ENCODE assay signal across 9 cellular contexts in genomic region chr4:2817136-2817535, GRCh38. TPM values are rescaled to one million over a fixed set of nuclear protein-coding genes. Genes with fewer than 3 reads are reported as not detected.
DNase-seq lines count a peak whose midpoint lies in the region; ATAC-seq, FAIRE-seq and TF ChIP-seq lines count a peak whose summit lies in the region.
"Had no signal": no experiment of that assay in that cellular context is flagged by ENCODE, and none has a peak within 500 bp of the region (broad histone marks: within the 10 kb centered on the region; RNA-seq: fewer than 3 reads in every experiment).

No MANE protein-coding gene starts in this region.

- H3K27ac ChIP-seq in CD8-positive, alpha-beta T cell (ENCODE audit: low read depth, low read length): no peak overlapping the region
- H3K27ac ChIP-seq in GM12878 (ENCODE audit: control insufficient read depth, insufficient read depth) (no peak overlapping the region), Peyer's patch (no peak overlapping the region)

- intact Hi-C loops in CD8-positive, alpha-beta T cell (cut with DNase I, micrococcal nuclease): loop anchor here in 1 of 2 experiments (5.0 kb wide), 1 partner anchor 35 kb away; no protein-coding TSS in a partner anchor
- intact Hi-C loops in GM12878 (cut with micrococcal nuclease; ENCODE audit: unreplicated experiment): no loop called here

- CTCF ChIA-PET in CD8-positive, alpha-beta T cell (lab: Charles Lee): no interaction called here
- CTCF ChIA-PET in GM12878 (lab: Yijun Ruan, JAX): interaction anchor here (1.1 kb wide), 1 partner anchor 30 kb away, joined by 3 read pairs; no protein-coding TSS in a partner anchor

- ATAC-seq in CD8-positive, alpha-beta T cell: no peak
- ATAC-seq in GM12878: no peak
- ATAC-seq: HepG2 had no signal

- WGBS in GM12878 (ENCODE audit: insufficient coverage, insufficient replicate concordance, low lambda C conversion rate, missing lambda C conversion rate): 90% methylated on average over 4 of the region's 4 CpGs

- H3K79me2 ChIP-seq in GM12878 (ENCODE audit: control insufficient read depth, insufficient read depth, low read length): peaks cover 57% of the 10 kb centered on the region

- peak overlapping the region; percentile 87 for H3K4me3 Mint-ChIP-seq in CD8-positive, alpha-beta T cell
- H3K4me3 Mint-ChIP-seq in HFFc6 (peak overlapping the region; percentile 76), neural crest cell (peak overlapping the region; percentile 87)

- RAD21 ChIA-PET in GM12878 (lab: Charles Lee; ENCODE audit: unreplicated experiment): no interaction called here

- POLR2A ChIA-PET in CD8-positive, alpha-beta T cell (lab: Charles Lee): interaction anchor here (1.0 kb wide), 1 partner anchor 19 kb away, joined by 3 read pairs; no protein-coding TSS in a partner anchor
- POLR2A ChIA-PET in GM12878 (lab: Charles Lee): interaction anchor here (0.9 kb wide), 1 partner anchor 56 kb away, joined by 3 read pairs; no protein-coding TSS in a partner anchor

- peak in 1 of 7 experiments; percentile 11 for DNase-seq in CD8-positive, alpha-beta T cell
- no peak for DNase-seq in HFFc6
- no peak for DNase-seq in GM12878 (ENCODE audit: low read depth, low spot score)
- DNase-seq in neural crest cell (ENCODE audit: low read depth, low spot score): no peak
- no peak for DNase-seq in middle frontal gyrus (ENCODE audit: extremely low spot score, low spot score)
- no peak for DNase-seq in Peyer's patch
- no peak for DNase-seq in NCI-H1092 treated with DMSO at 0.1 percent for 48 hours (lab: John Stamatoyannopoulos, UW)
- DNase-seq: islet precursor cell had no signal

- in situ Hi-C loops in GM12878 (cut with MboI): no loop called here

- no peaks in the 10 kb centered on the region for H3K27me3 Mint-ChIP-seq in CD8-positive, alpha-beta T cell (ENCODE audit: low read depth)
- H3K27me3 Mint-ChIP-seq in HFFc6 (ENCODE audit: insufficient read depth): peaks cover 3% of the 10 kb centered on the region
- no peaks in the 10 kb centered on the region for H3K27me3 Mint-ChIP-seq in neural crest cell (ENCODE audit: low read depth)

- H3K4me2 ChIP-seq in GM12878 (ENCODE audit: control insufficient read depth, insufficient read depth): peak overlapping the region; percentile 87

- no TSS peak for BruUV-seq in GM12878 (replicated peaks; lab: Mats Ljungman, UMichigan)

- no peaks in the 10 kb centered on the region for H3K36me3 ChIP-seq in CD8-positive, alpha-beta T cell (ENCODE audit: insufficient read depth, low read length)
- H3K36me3 ChIP-seq in GM12878 (ENCODE audit: control insufficient read depth in 2 of 2, insufficient read depth in 2 of 2, low read length in 1 of 2) (peaks cover 0 to 12% of the 10 kb centered on the region in 2 experiments; a peak in 3 of 4 replicates), Peyer's patch (peaks cover 0 to 14% (median 0%) of the 10 kb centered on the region in 3 donors)

- peaks cover 11% of the 10 kb centered on the region for H3K36me3 Mint-ChIP-seq in CD8-positive, alpha-beta T cell
- H3K36me3 Mint-ChIP-seq in HFFc6 (ENCODE audit: low read depth): peaks cover 24% of the 10 kb centered on the region
- H3K36me3 Mint-ChIP-seq in neural crest cell (ENCODE audit: low read depth): peaks cover 7% of the 10 kb centered on the region

- H2AFZ ChIP-seq in GM12878 (ENCODE audit: control insufficient read depth, low read depth, low read length): no peak overlapping the region

- H3K9ac ChIP-seq in GM12878 (ENCODE audit: control insufficient read depth, insufficient read depth, low read length): no peak overlapping the region

- H3K4me1 Mint-ChIP-seq in CD8-positive, alpha-beta T cell (ENCODE audit: low read depth): peaks cover 66% of the 10 kb centered on the region
- H3K4me1 Mint-ChIP-seq in HFFc6 (ENCODE audit: low read depth): peaks cover 21% of the 10 kb centered on the region
- H3K4me1 Mint-ChIP-seq in neural crest cell: peaks cover 11% of the 10 kb centered on the region

- TF ChIP-seq CTCF in CD8-positive, alpha-beta T cell (IDR thresholded peaks at IDR 0.05): no peak
- TF ChIP-seq CTCF in HFFc6 (IDR thresholded peaks at IDR 0.05): no peak
- no peak for TF ChIP-seq CTCF in GM12878 (IDR thresholded peaks at IDR 0.05 in 2 of 3, conservative IDR thresholded peaks at IDR 0.05 in 1 of 3; ENCODE audit: control insufficient read depth in 2 of 3, extremely low read depth in 1 of 3, insufficient read depth in 1 of 3, low read depth in 3 of 3, low read length in 3 of 3)
- TF ChIP-seq CTCF in neural crest cell (conservative IDR thresholded peaks at IDR 0.05): no peak
- TF ChIP-seq CTCF in Peyer's patch (IDR thresholded peaks at IDR 0.05): no peak

- peak overlapping the region; percentile 45 for H3K4me3 ChIP-seq in CD8-positive, alpha-beta T cell (ENCODE audit: low read depth, low read length)
- H3K4me3 ChIP-seq in GM12878: peak overlapping the region; percentile 81; the same call in 1 of the 2 replicates
- peak overlapping the region in 2 of 4 donors; percentile 64 to 68 for H3K4me3 ChIP-seq in Peyer's patch

- no peak for FAIRE-seq in GM12878 (lab: Jason Lieb, UNC)
- FAIRE-seq: HepG2 had no signal

- TF ChIP-seq POLR2A in GM12878 (IDR thresholded peaks at IDR 0.05; ENCODE audit: low read depth, low read length) (no peak; the same call in 1 of the 2 replicates), Peyer's patch (IDR thresholded peaks at IDR 0.05) (no peak)

- H3K9me3 Mint-ChIP-seq in CD8-positive, alpha-beta T cell: no peaks in the 10 kb centered on the region
- peaks cover 14% of the 10 kb centered on the region; the same call in 1 of the 2 replicates for H3K9me3 Mint-ChIP-seq in HFFc6
- peaks cover 9% of the 10 kb centered on the region for H3K9me3 Mint-ChIP-seq in neural crest cell

- peak overlapping the region; percentile 85 for H3K27ac Mint-ChIP-seq in CD8-positive, alpha-beta T cell
- H3K27ac Mint-ChIP-seq in HFFc6: peak overlapping the region; percentile 57; the same call in 1 of the 2 replicates
- H3K27ac Mint-ChIP-seq in neural crest cell (ENCODE audit: unreplicated experiment): peak overlapping the region; percentile 83

- TF ChIP-seq EP300 in GM12878 (IDR thresholded peaks at IDR 0.05; ENCODE audit: borderline replicate concordance in 1 of 2, control insufficient read depth in 1 of 2, low read depth in 2 of 2, low read length in 2 of 2): no peak

- H3K4me1 ChIP-seq in CD8-positive, alpha-beta T cell (ENCODE audit: insufficient read depth, low read length): peaks cover 57% of the 10 kb centered on the region
- peaks cover 40% of the 10 kb centered on the region for H3K4me1 ChIP-seq in GM12878 (ENCODE audit: control insufficient read depth, insufficient read depth, low read length)
- peaks cover 0 to 37% (median 18%) of the 10 kb centered on the region in 4 donors for H3K4me1 ChIP-seq in Peyer's patch

- H3K9me3 ChIP-seq in CD8-positive, alpha-beta T cell (ENCODE audit: low read length): no peaks in the 10 kb centered on the region
- no peaks in the 10 kb centered on the region for H3K9me3 ChIP-seq in GM12878 (replicated peaks; ENCODE audit: control insufficient read depth, insufficient read depth, low read length)
- no peaks in the 10 kb centered on the region for H3K9me3 ChIP-seq in Peyer's patch

- no peak for TF ChIP-seq RAD21 in GM12878 (IDR thresholded peaks at IDR 0.05; ENCODE audit: insufficient read depth, low read depth, low read length)

- H3K27me3 ChIP-seq in CD8-positive, alpha-beta T cell (ENCODE audit: insufficient read depth, low read length): no peaks in the 10 kb centered on the region
- no peaks in the 10 kb centered on the region for H3K27me3 ChIP-seq in GM12878 (replicated peaks in 1 of 2; ENCODE audit: control insufficient read depth in 2 of 2, insufficient read depth in 2 of 2, low read length in 1 of 2)
- H3K27me3 ChIP-seq in Peyer's patch: no peaks in the 10 kb centered on the region

- peaks cover 6% of the 10 kb centered on the region; the same call in 1 of the 2 replicates for H4K20me1 ChIP-seq in GM12878 (ENCODE audit: control insufficient read depth, insufficient read depth)

- SMC1A ChIA-PET in GM12878 (lab: Charles Lee; ENCODE audit: uncharacterized antibody, unreplicated experiment): interaction anchor here (1.3 kb wide), 1 partner anchor 47 kb away, joined by 3 read pairs; no protein-coding TSS in a partner anchor

RNA-seq across cellular contexts. Expression of gene SH3BP2, which starts 24.3 kb away (rescaled TPM):
- total RNA-seq in CD8-positive, alpha-beta T cell: 10 to 100 TPM; 22.4 to 24.8 TPM
- 10 to 100 TPM; 17.6 to 25.4 (median 20.5) TPM for total RNA-seq in HFFc6 (2021; fragmentation: NEBNext Ultra II Directional; extraction: Animal tissue kit (Norgen Biotek cat#: 25700))
- 275 and 349 TPM in 2 replicates for total RNA-seq in GM12878 (2013; cell fraction: nucleolus; rRNA removed)
- total RNA-seq in GM12878 (2014; rRNA removed) (35.5 and 40.9 TPM in 2 replicates), GM12878 (2014; rRNA removed; fragmentation: Illumina TruSeq; extraction: Trizol) (17.5 and 19.0 TPM in 2 replicates), GM12878 (2021) (51.1 and 61.8 TPM in 2 replicates), neural crest cell (34.8 and 39.1 TPM in 2 replicates), Peyer's patch (100 to 1,000 TPM in 2 of 4 donors, 10 to 100 TPM in 2; 54.8 to 208 (median 102) TPM)
- 9.0 TPM for polyA plus RNA-seq in GM12878 (2011; ENCODE audit: low read depth)
- polyA plus RNA-seq in GM12878 (2011; rRNA removed) (18.0 and 37.1 TPM in 2 replicates), GM12878 (2014; fragmentation: Illumina TruSeq; extraction: Trizol) (7.8 and 18.3 TPM in 2 replicates), GM12878 (2014; fragmentation: Nextera tagmentation; extraction: Ambion mirVana) (1 to 10 TPM; 1.1 TPM), GM12878 (2014; rRNA removed) (54.7 and 57.8 TPM in 2 replicates), GM12878 (2016; fragmentation: Nextera tagmentation; extraction: Ambion mirVana) (10 to 100 TPM; 23.0 to 24.8 TPM)
- polyA plus RNA-seq in GM12878 (2011; cell fraction: cytosol; rRNA removed): 35.7 and 42.6 TPM in 2 replicates
- polyA plus RNA-seq in GM12878 (2011; cell fraction: nucleus; rRNA removed): 270 and 290 TPM in 2 replicates
- 30.0 and 35.3 TPM in 2 replicates for polyA plus RNA-seq in GM12878 (2012)
- polyA minus RNA-seq in GM12878 (2011; rRNA and poly(A)+ RNA removed): 72.7 and 138 TPM in 2 replicates
- polyA minus RNA-seq in GM12878 (2011; cell fraction: cytosol; rRNA and poly(A)+ RNA removed): 8.9 and 18.7 TPM in 2 replicates
- polyA minus RNA-seq in GM12878 (2011; cell fraction: nucleus; rRNA and poly(A)+ RNA removed): 47.3 and 86.5 TPM in 2 replicates

RNA-seq across cellular contexts. Expression of gene ADD1, which starts 26.5 kb away (rescaled TPM):
- 100 to 1,000 TPM; 129 TPM for total RNA-seq in CD8-positive, alpha-beta T cell
- 100 to 1,000 TPM; 276 to 332 (median 321) TPM for total RNA-seq in HFFc6 (2021; fragmentation: NEBNext Ultra II Directional; extraction: Animal tissue kit (Norgen Biotek cat#: 25700))
- 321 and 355 TPM in 2 replicates for total RNA-seq in GM12878 (2013; cell fraction: nucleolus; rRNA removed)
- total RNA-seq in GM12878 (2014; rRNA removed) (128 and 136 TPM in 2 replicates), GM12878 (2014; rRNA removed; fragmentation: Illumina TruSeq; extraction: Trizol) (65.6 and 70.1 TPM in 2 replicates), GM12878 (2021) (182 and 183 TPM in 2 replicates), neural crest cell (230 and 236 TPM in 2 replicates), Peyer's patch (100 to 1,000 TPM; 290 to 470 (median 372) TPM)
- 61.6 TPM for polyA plus RNA-seq in GM12878 (2011; ENCODE audit: low read depth)
- polyA plus RNA-seq in GM12878 (2011; rRNA removed) (75.4 and 93.5 TPM in 2 replicates), GM12878 (2014; fragmentation: Illumina TruSeq; extraction: Trizol) (97.2 and 107 TPM in 2 replicates), GM12878 (2014; fragmentation: Nextera tagmentation; extraction: Ambion mirVana) (10 to 100 TPM; 21.6 to 50.2 TPM), GM12878 (2014; rRNA removed) (113 and 126 TPM in 2 replicates), GM12878 (2016; fragmentation: Nextera tagmentation; extraction: Ambion mirVana) (100 to 1,000 TPM; 113 to 116 TPM)
- polyA plus RNA-seq in GM12878 (2011; cell fraction: cytosol; rRNA removed): 103 and 152 TPM in 2 replicates
- polyA plus RNA-seq in GM12878 (2011; cell fraction: nucleus; rRNA removed): 199 and 226 TPM in 2 replicates
- polyA plus RNA-seq in GM12878 (2012): 119 and 148 TPM in 2 replicates
- polyA minus RNA-seq in GM12878 (2011; rRNA and poly(A)+ RNA removed): 79.6 and 95.6 TPM in 2 replicates
- polyA minus RNA-seq in GM12878 (2011; cell fraction: cytosol; rRNA and poly(A)+ RNA removed): 36.4 and 43.2 TPM in 2 replicates
- 57.1 and 78.0 TPM in 2 replicates for polyA minus RNA-seq in GM12878 (2011; cell fraction: nucleus; rRNA and poly(A)+ RNA removed)
